In genomic region chr2:234497592-234498023, GRCh38 we compare ENCODE assay signal across 8 cellular contexts. TPM values are rescaled to one million over a fixed set of nuclear protein-coding genes. Genes with fewer than 3 reads are reported as not detected.
A peak's percentile ranks its signal among the peaks of the same experiment; 100 is the strongest.
DNase-seq lines count a peak whose midpoint lies in the region; ATAC-seq and TF ChIP-seq lines count a peak whose summit lies in the region.

No MANE protein-coding gene starts in this region.

- H3K27me3 ChIP-seq in heart left ventricle (peaks cover 0 to 10% (median under 1%) of the 10 kb centered on the region in 9 donors), mammary epithelial cell (ENCODE audit: insufficient read depth, low read length) (no peaks in the 10 kb centered on the region)

- 47 to 84% (median 53%) methylated on average over 13 to 33 of the region's 33 CpGs for WGBS in heart left ventricle, 4 donors
- WGBS in mammary epithelial cell (ENCODE audit: low coverage, missing lambda C conversion rate), result 97% methylated on average over 5 of the region's 33 CpGs
- WGBS in mesodermal cell (ENCODE audit: insufficient coverage in 2 of 2), 2 experiments, result 38 to 40% methylated on average over 33 of the region's 33 CpGs

- H3K36me3 ChIP-seq in heart left ventricle (no peaks in the 10 kb centered on the region), mammary epithelial cell (ENCODE audit: insufficient read depth, low read length) (peaks cover 10% of the 10 kb centered on the region), mesodermal cell (ENCODE audit: control insufficient read depth, insufficient read depth, low read length) (no peaks in the 10 kb centered on the region)

- H3K9me3 ChIP-seq in heart left ventricle (no peaks in the 10 kb centered on the region), mammary epithelial cell (replicated peaks; ENCODE audit: insufficient read depth, low read length) (no peaks in the 10 kb centered on the region), mesodermal cell (ENCODE audit: control insufficient read depth, low read length) (no peaks in the 10 kb centered on the region)

- TF ChIP-seq POLR2A in heart left ventricle (IDR thresholded peaks at IDR 0.05), result no peak

- intact Hi-C loops in heart left ventricle (cut with DNase I), result loop anchor here in 6 of 10 donors (2.0 to 10.0 kb wide), 6 partner anchors 50 to 210 kb away; no protein-coding TSS in a partner anchor
- intact Hi-C loops in left ventricle myocardium superior (cut with micrococcal nuclease), result no loop called here
- intact Hi-C loops in mammary epithelial cell (cut with micrococcal nuclease), result loop anchor here (10.0 kb wide), 1 partner anchor 133 kb away; no protein-coding TSS in a partner anchor
- intact Hi-C loops in posterior vena cava (cut with DNase I), result loop anchor here in 1 of 2 donors (10.0 kb wide), 1 partner anchor 53 kb away; no protein-coding TSS in a partner anchor

- H3K27ac ChIP-seq in heart left ventricle (peak overlapping the region; percentile 56 to 88 (median 80)), mammary epithelial cell (ENCODE audit: insufficient read depth, low read depth, low read length) (no peak overlapping the region), mesodermal cell (ENCODE audit: low read depth, low read length, severe bottlenecking) (peak overlapping the region; percentile 45)

- in situ Hi-C loops in mammary epithelial cell (cut with MboI; ENCODE audit: low sequenced_read_pairs in 2 of 2), result loop anchor here (5.0 to 25.0 kb wide), 5 partner anchors 190 to 365 kb away; no protein-coding TSS in a partner anchor

- dilution Hi-C loops in mammary epithelial cell (cut with HindIII; ENCODE audit: low sequenced_read_pairs), result no loop called here

- peak overlapping the region; percentile 21 to 89 (median 62) for H3K4me3 ChIP-seq in heart left ventricle
- H3K4me3 ChIP-seq in mammary epithelial cell (replicated peaks in 1 of 3; ENCODE audit: insufficient read depth in 1 of 3, low read depth in 2 of 3, low read length in 3 of 3), result peak overlapping the region in 1 of 3 experiments; percentile 49
- H3K4me3 ChIP-seq in mesodermal cell (ENCODE audit: extremely low read depth, insufficient read depth, low read length, poor library complexity, severe bottlenecking), result peak overlapping the region; percentile 29

- TF ChIP-seq CTCF in heart left ventricle (IDR thresholded peaks at IDR 0.05), result no peak
- no peak for TF ChIP-seq CTCF in mammary epithelial cell (conservative IDR thresholded peaks at IDR 0.05 in 1 of 2, IDR thresholded peaks at IDR 0.05 in 1 of 2; ENCODE audit: extremely low read depth in 1 of 2, insufficient read depth in 1 of 2, low read depth in 1 of 2, low read length in 2 of 2)

- ATAC-seq in heart left ventricle (no peak), left ventricle myocardium superior (no peak), HG03025 (IDR thresholded peaks at IDR 0.05; ENCODE audit: low FRiP score, unreplicated experiment) (no peak), HG03139 (IDR thresholded peaks at IDR 0.05; ENCODE audit: unreplicated experiment) (no peak)

- no TSS peak for BruUV-seq in mammary epithelial cell (replicated peaks; lab: Mats Ljungman, UMichigan)

- DNase-seq in heart left ventricle, result peak in 2 of 5 donors; percentile 24 to 29
- no peak for DNase-seq in left ventricle myocardium superior
- DNase-seq in mammary epithelial cell, result no peak
- peak; percentile 46 for DNase-seq in ureter (ENCODE audit: low spot score)
- DNase-seq in posterior vena cava (ENCODE audit: low spot score), result no peak

- H3K9ac ChIP-seq in mammary epithelial cell (ENCODE audit: insufficient read depth, low read length), result peak overlapping the region; percentile 21

- peak overlapping the region; percentile 92 for H3K4me2 ChIP-seq in mammary epithelial cell (ENCODE audit: insufficient read depth, low read depth, low read length)

- H3K4me1 ChIP-seq in heart left ventricle (peaks cover 7 to 29% (median 18%) of the 10 kb centered on the region in 12 donors), mammary epithelial cell (ENCODE audit: insufficient read depth, low read length) (peaks cover 25% of the 10 kb centered on the region), mesodermal cell (ENCODE audit: control insufficient read depth, insufficient read depth, low read length, poor library complexity, severe bottlenecking) (peaks cover 13% of the 10 kb centered on the region)

- no peaks in the 10 kb centered on the region for H4K20me1 ChIP-seq in mammary epithelial cell (ENCODE audit: insufficient read depth, low read length)

- peaks cover 42% of the 10 kb centered on the region for H3K79me2 ChIP-seq in mammary epithelial cell (ENCODE audit: insufficient read depth, low read length)

- H2AFZ ChIP-seq in mammary epithelial cell (ENCODE audit: low read depth, low read length), result no peak overlapping the region

- CTCF ChIA-PET in mammary epithelial cell (lab: Charles Lee; ENCODE audit: low non-redundant PET), result interaction anchor here (0.6 kb wide), 2 partner anchors 65 to 542 kb away, joined by 6 to 7 read pairs; no protein-coding TSS in a partner anchor

RNA-seq across cellular contexts. Expression of gene ARL4C, which starts 0.7 kb away (rescaled TPM):
- total RNA-seq in heart left ventricle (10 to 100 TPM in 2 of 9 donors, 1 to 10 TPM in 7; 1.1 to 16.3 (median 2.5) TPM), left ventricle myocardium superior (1.5 TPM), mammary epithelial cell (10 to 100 TPM; 94.2 to 98.9 TPM), ureter (24.4 TPM), posterior vena cava (10 to 100 TPM; 12.5 to 13.0 TPM)
- polyA plus RNA-seq in heart left ventricle (1 to 10 TPM in 1 of 2 donors, under 1 TPM in 1; 0.80 to 1.2 TPM), mammary epithelial cell (64.9 TPM)
- 59.3 TPM for polyA minus RNA-seq in mammary epithelial cell
- polyA plus RNA-seq in mesodermal cell (2013, experiment 1 of 2), result 16.4 TPM
- 17.9 TPM for polyA plus RNA-seq in mesodermal cell (2013, experiment 2 of 2)
